ENCODE assay signal across 8 cellular contexts in genomic region chr22:32985899-32986772, GRCh38.
DNase-seq lines count a peak whose midpoint lies in the region; ATAC-seq and TF ChIP-seq lines count a peak whose summit lies in the region.

No MANE protein-coding gene starts in this region.

- BruUV-seq in Panc1 (replicated peaks; lab: Mats Ljungman, UMichigan): no TSS peak

- POLR2A ChIA-PET in Panc1 (lab: Charles Lee): no interaction called here

- H3K4me1 ChIP-seq in Panc1 (ENCODE audit: control insufficient read depth, insufficient read depth, low read length): no peaks in the 10 kb centered on the region
- H3K4me1 ChIP-seq in adrenal gland (replicated peaks in 1 of 2): peaks cover 0 to 21% of the 10 kb centered on the region in 2 donors
- H3K4me1 ChIP-seq in heart left ventricle: peaks cover 0 to 10% (median 3%) of the 10 kb centered on the region in 12 donors

- TF ChIP-seq POLR2A in adrenal gland (IDR thresholded peaks at IDR 0.05) (no peak), heart left ventricle (IDR thresholded peaks at IDR 0.05) (no peak)

- CTCF ChIA-PET in Panc1 (lab: Charles Lee): interaction anchor here (0.6 kb wide), 1 partner anchor 517 kb away, joined by 4 read pairs; no protein-coding TSS in a partner anchor

- TF ChIP-seq CTCF in Panc1 (IDR thresholded peaks at IDR 0.05) (peak; percentile 83), adrenal gland (IDR thresholded peaks at IDR 0.05) (peak; percentile 82 to 94 (median 89)), heart left ventricle (IDR thresholded peaks at IDR 0.05) (peak; percentile 84 to 95 (median 92))

- peak; percentile 59 for DNase-seq in CMK (ENCODE audit: low read depth)
- peak; percentile 73 for DNase-seq in HT-29 (ENCODE audit: low spot score)
- peak; percentile 33 for DNase-seq in Panc1 (ENCODE audit: low read depth, low spot score)
- peak; percentile 82 to 93 (median 85) for DNase-seq in adrenal gland
- DNase-seq in heart left ventricle: peak in 4 of 5 donors; percentile 73 to 82 (median 76)
- DNase-seq in posterior cingulate gyrus: peak in 9 of 10 donors; percentile 35 to 92 (median 63)
- no peak for DNase-seq in central memory CD4-positive, alpha-beta T cell

- ATAC-seq in Panc1 (peak; percentile 91), heart left ventricle (peak; percentile 87 to 99 (median 97)), GM21825 (IDR thresholded peaks at IDR 0.05; ENCODE audit: unreplicated experiment) (no peak)

- H3K36me3 ChIP-seq in Panc1 (ENCODE audit: control insufficient read depth, insufficient read depth, low read length) (no peaks in the 10 kb centered on the region), adrenal gland (replicated peaks in 1 of 2) (no peaks in the 10 kb centered on the region), heart left ventricle (no peaks in the 10 kb centered on the region)

- 32 to 36% (median 36%) methylated on average over 13 to 16 of the region's 16 CpGs for WGBS in adrenal gland, 4 donors
- 35 to 43% (median 41%) methylated on average over 13 to 16 of the region's 16 CpGs for WGBS in heart left ventricle, 4 donors

- in situ Hi-C loops in Panc1 (cut with HindIII; ENCODE audit: low pct_unique_long_range_greater_than_20kb, low sequenced_read_pairs): no loop called here

- H3K27ac ChIP-seq in Panc1 (ENCODE audit: low read length) (no peak overlapping the region), adrenal gland (peak overlapping the region in 2 of 5 donors; percentile 28 to 66), heart left ventricle (peak overlapping the region in 1 of 12 donors; percentile 35)

- H3K27me3 ChIP-seq in Panc1 (ENCODE audit: control insufficient read depth, insufficient read depth, low read length): no peaks in the 10 kb centered on the region
- H3K27me3 ChIP-seq in adrenal gland: no peaks in the 10 kb centered on the region
- no peaks in the 10 kb centered on the region for H3K27me3 ChIP-seq in heart left ventricle

- H3K9me3 ChIP-seq in Panc1 (ENCODE audit: control insufficient read depth, insufficient read depth, low read depth, low read length): no peaks in the 10 kb centered on the region
- no peaks in the 10 kb centered on the region for H3K9me3 ChIP-seq in adrenal gland (replicated peaks in 1 of 3)
- no peaks in the 10 kb centered on the region for H3K9me3 ChIP-seq in heart left ventricle

- H3K4me3 ChIP-seq in Panc1 (ENCODE audit: low read depth in 2 of 2, low read length in 2 of 2) (no peak overlapping the region), adrenal gland (no peak overlapping the region), heart left ventricle (no peak overlapping the region)

- intact Hi-C loops in Panc1 (cut with micrococcal nuclease; ENCODE audit: unreplicated experiment): loop anchor here (5.0 to 10.0 kb wide), 2 partner anchors 61 to 459 kb away; no protein-coding TSS in a partner anchor
- intact Hi-C loops in adrenal gland (cut with DNase I): loop anchor here in 1 of 2 donors (10.0 kb wide), 1 partner anchor 181 kb away; the partner anchor contains the start of gene TIMP3
- intact Hi-C loops in heart left ventricle (cut with DNase I): loop anchor here (1.0 to 10.0 kb wide), 16 partner anchors 59 to 459 kb away; partner anchors contain the start of gene TIMP3 (in 6 of the 10)
- intact Hi-C loops in posterior cingulate gyrus (cut with DNase I): loop anchor here (5.0 to 10.0 kb wide), 6 partner anchors 59 to 881 kb away; no protein-coding TSS in a partner anchor
